32 cellular contexts compared by ENCODE assay signal in genomic region chr4:31768756-31769155, GRCh38.
"Had no signal": no experiment of that assay in that cellular context is flagged by ENCODE, and none has a peak within 500 bp of the region (broad histone marks: within the 10 kb centered on the region; RNA-seq: fewer than 3 reads in every experiment).

No MANE protein-coding gene starts in this region.

- H3K27me3 ChIP-seq: ascending aorta, cardiac muscle cell, SJCRH30 had no signal

- ATAC-seq: activated CD8-positive, alpha-beta memory T cell treated with anti-CD3 and anti-CD28 coated beads, Interleukin-2, amount 10 ng/mL, durations not matched to agents 7 days and 5 days; activated T-cell treated with anti-CD3 and anti-CD28 coated beads, Interleukin-2, amount 50 U/mL, for 72 hours; activated T-helper 17 cell treated with anti-CD3 and anti-CD28 coated beads, Interleukin-2, amount 50 U/mL, for 72 hours; K562; Panc1 had no signal

- H3K4me3 ChIP-seq: ascending aorta, cardiac muscle cell, K562, SJCRH30 had no signal

- H3K4me1 ChIP-seq: ascending aorta, SJCRH30 had no signal

- H3K36me3 Mint-ChIP-seq: activated CD8-positive, alpha-beta memory T cell treated with anti-CD3 and anti-CD28 coated beads, Interleukin-2, amount 10 ng/mL, durations not matched to agents 7 days and 5 days; activated naive CD4-positive, alpha-beta T cell treated with anti-CD3 and anti-CD28 coated beads, Interleukin-2, amount 50 U/mL, for 24 hours; activated naive CD8-positive, alpha-beta T cell treated with anti-CD3 and anti-CD28 coated beads, Interleukin-2, amount 10 ng/mL, durations not matched to agents 7 days and 5 days had no signal

- H3K4me3 Mint-ChIP-seq: activated CD4-positive, alpha-beta memory T cell treated with anti-CD3 and anti-CD28 coated beads, Interleukin-2, amount 10 ng/mL, durations not matched to agents 7 days and 5 days; activated CD8-positive, alpha-beta memory T cell treated with anti-CD3 and anti-CD28 coated beads, Interleukin-2, amount 10 ng/mL, durations not matched to agents 7 days and 5 days; activated naive CD4-positive, alpha-beta T cell treated with anti-CD3 and anti-CD28 coated beads, Interleukin-2, amount 50 U/mL, for 24 hours; activated naive CD8-positive, alpha-beta T cell treated with anti-CD3 and anti-CD28 coated beads, Interleukin-2, amount 10 ng/mL, durations not matched to agents 7 days and 5 days; activated T-cell treated with anti-CD3 and anti-CD28 coated beads, Interleukin-2, amount 50 U/mL, for 72 hours; activated T-helper 17 cell treated with anti-CD3 and anti-CD28 coated beads, Interleukin-2, amount 50 U/mL, for 72 hours; central memory CD8-positive, alpha-beta T cell had no signal

- H3K4me1 Mint-ChIP-seq: activated CD4-positive, alpha-beta memory T cell treated with anti-CD3 and anti-CD28 coated beads, Interleukin-2, amount 10 ng/mL, durations not matched to agents 7 days and 5 days; activated CD8-positive, alpha-beta memory T cell treated with anti-CD3 and anti-CD28 coated beads, Interleukin-2, amount 10 ng/mL, durations not matched to agents 7 days and 5 days; activated naive CD4-positive, alpha-beta T cell treated with anti-CD3 and anti-CD28 coated beads, Interleukin-2, amount 50 U/mL, for 24 hours; activated naive CD8-positive, alpha-beta T cell treated with anti-CD3 and anti-CD28 coated beads, Interleukin-2, amount 10 ng/mL, durations not matched to agents 7 days and 5 days; activated T-helper 17 cell treated with anti-CD3 and anti-CD28 coated beads, Interleukin-2, amount 50 U/mL, for 72 hours; central memory CD8-positive, alpha-beta T cell had no signal

- H3K27ac ChIP-seq: ascending aorta, cardiac muscle cell, SJCRH30, WERI-Rb-1 had no signal

- H3K36me3 ChIP-seq: ascending aorta, cardiac muscle cell, SJCRH30, WERI-Rb-1 had no signal

- H3K27ac Mint-ChIP-seq: activated CD4-positive, alpha-beta memory T cell treated with anti-CD3 and anti-CD28 coated beads, Interleukin-2, amount 10 ng/mL, durations not matched to agents 7 days and 5 days; activated CD8-positive, alpha-beta memory T cell treated with anti-CD3 and anti-CD28 coated beads, Interleukin-2, amount 10 ng/mL, durations not matched to agents 7 days and 5 days; activated naive CD4-positive, alpha-beta T cell treated with anti-CD3 and anti-CD28 coated beads, Interleukin-2, amount 50 U/mL, for 24 hours; activated naive CD8-positive, alpha-beta T cell treated with anti-CD3 and anti-CD28 coated beads, Interleukin-2, amount 10 ng/mL, durations not matched to agents 7 days and 5 days; activated T-cell treated with anti-CD3 and anti-CD28 coated beads, Interleukin-2, amount 50 U/mL, for 72 hours; activated T-helper 17 cell treated with anti-CD3 and anti-CD28 coated beads, Interleukin-2, amount 50 U/mL, for 72 hours had no signal

- H3K9me3 ChIP-seq: ascending aorta, SJCRH30 had no signal

- H3K27me3 Mint-ChIP-seq: activated CD4-positive, alpha-beta memory T cell treated with anti-CD3 and anti-CD28 coated beads, Interleukin-2, amount 10 ng/mL, durations not matched to agents 7 days and 5 days; activated CD8-positive, alpha-beta memory T cell treated with anti-CD3 and anti-CD28 coated beads, Interleukin-2, amount 10 ng/mL, durations not matched to agents 7 days and 5 days; activated naive CD4-positive, alpha-beta T cell treated with anti-CD3 and anti-CD28 coated beads, Interleukin-2, amount 50 U/mL, for 24 hours; activated naive CD8-positive, alpha-beta T cell treated with anti-CD3 and anti-CD28 coated beads, Interleukin-2, amount 10 ng/mL, durations not matched to agents 7 days and 5 days; activated T-helper 17 cell treated with anti-CD3 and anti-CD28 coated beads, Interleukin-2, amount 50 U/mL, for 72 hours; central memory CD8-positive, alpha-beta T cell had no signal

- DNase-seq: activated CD4-positive, alpha-beta memory T cell treated with anti-CD3 and anti-CD28 coated beads, Interleukin-2, amount 10 ng/mL, durations not matched to agents 7 days and 5 days; activated CD4-positive, alpha-beta T cell treated with anti-CD3 and anti-CD28 coated beads for 1 hour; activated CD4-positive, alpha-beta T cell treated with anti-CD3 and anti-CD28 coated beads for 48 hours; activated CD4-positive, CD25-positive, alpha-beta regulatory T cell; activated CD8-positive, alpha-beta memory T cell treated with anti-CD3 and anti-CD28 coated beads for 24 hours; activated CD8-positive, alpha-beta memory T cell treated with anti-CD3 and anti-CD28 coated beads, Interleukin-2, amount 10 ng/mL, durations not matched to agents 7 days and 5 days; activated CD8-positive, alpha-beta memory T cell treated with anti-CD3 and anti-CD28 coated beads, Interleukin-2, amount 50 U/mL, for 48 hours; activated gamma-delta T cell; activated naive CD4-positive, alpha-beta T cell treated with Interleukin-2 at 50 U/mL for 16 hours; activated naive CD8-positive, alpha-beta T cell treated with anti-CD3 and anti-CD28 coated beads, Interleukin-2, amount 10 ng/mL, durations not matched to agents 7 days and 5 days; activated T-cell treated with anti-CD3 and anti-CD28 coated beads, Interleukin-2, amount 50 U/mL, for 72 hours; amygdala; NCI-H1092 treated with DMSO at 0.1 percent for 48 hours; NCI-H1417; NCI-H146; NCI-H187; NCI-H2029 treated with DMSO at 0.1 percent for 48 hours; NCI-H2107; NCI-H2171; NCI-H446; NCI-H524; SHP77; SJCRH30; T1000; WERI-Rb-1 had no signal
